Comparison of ENCODE assay signal across 1 cellular context in the genomic region with DNA sequence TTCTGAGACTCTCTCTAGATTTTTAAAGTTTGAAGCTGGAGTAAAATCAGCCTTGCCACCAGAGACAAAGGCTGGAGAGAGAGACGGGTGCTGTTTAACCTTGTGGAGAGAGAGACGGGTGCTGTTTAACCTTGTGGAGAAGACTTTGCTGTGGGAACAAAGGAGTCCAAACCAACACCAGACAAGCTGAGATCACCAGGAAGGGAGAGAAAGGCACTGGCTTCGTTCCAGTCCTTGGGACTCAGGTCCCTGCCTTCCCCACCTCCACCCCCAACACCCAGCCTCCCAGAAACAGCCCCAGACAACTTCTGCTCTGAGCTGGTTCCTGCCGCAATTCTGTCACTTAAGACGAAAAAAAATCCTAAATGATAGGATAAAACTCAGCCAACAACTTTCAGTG.
TF ChIP-seq lines count a peak whose summit lies in the region.

No MANE protein-coding gene starts in this region.

TF ChIP-seq in H1, 55 proteins besides CTCF, POLR2A, EP300 and RAD21 (continued from another document):
- no peak for TF ChIP-seq BCL11A (IDR thresholded peaks at IDR 0.05; ENCODE audit: low read depth in 2 of 2, low read length in 2 of 2)
- TF ChIP-seq NANOG (IDR thresholded peaks at IDR 0.05; ENCODE audit: insufficient read depth, low read depth, low read length, poor library complexity, severe bottlenecking) = no peak
- TF ChIP-seq SIRT6 (IDR thresholded peaks at IDR 0.05; ENCODE audit: low read length) = no peak
- no peak for TF ChIP-seq SP4 (IDR thresholded peaks at IDR 0.05; ENCODE audit: low read length)
- TF ChIP-seq CTBP2 (IDR thresholded peaks at IDR 0.05; ENCODE audit: borderline replicate concordance, insufficient read depth, insufficient read length, low read length) = no peak
- no peak for TF ChIP-seq SAP30 (IDR thresholded peaks at IDR 0.05; ENCODE audit: insufficient read depth, insufficient replicate concordance, low read length)
- no peak for TF ChIP-seq BRCA1 (IDR thresholded peaks at IDR 0.05; ENCODE audit: low read depth, low read length)
